9 cellular contexts compared by ENCODE assay signal in the genomic region with DNA sequence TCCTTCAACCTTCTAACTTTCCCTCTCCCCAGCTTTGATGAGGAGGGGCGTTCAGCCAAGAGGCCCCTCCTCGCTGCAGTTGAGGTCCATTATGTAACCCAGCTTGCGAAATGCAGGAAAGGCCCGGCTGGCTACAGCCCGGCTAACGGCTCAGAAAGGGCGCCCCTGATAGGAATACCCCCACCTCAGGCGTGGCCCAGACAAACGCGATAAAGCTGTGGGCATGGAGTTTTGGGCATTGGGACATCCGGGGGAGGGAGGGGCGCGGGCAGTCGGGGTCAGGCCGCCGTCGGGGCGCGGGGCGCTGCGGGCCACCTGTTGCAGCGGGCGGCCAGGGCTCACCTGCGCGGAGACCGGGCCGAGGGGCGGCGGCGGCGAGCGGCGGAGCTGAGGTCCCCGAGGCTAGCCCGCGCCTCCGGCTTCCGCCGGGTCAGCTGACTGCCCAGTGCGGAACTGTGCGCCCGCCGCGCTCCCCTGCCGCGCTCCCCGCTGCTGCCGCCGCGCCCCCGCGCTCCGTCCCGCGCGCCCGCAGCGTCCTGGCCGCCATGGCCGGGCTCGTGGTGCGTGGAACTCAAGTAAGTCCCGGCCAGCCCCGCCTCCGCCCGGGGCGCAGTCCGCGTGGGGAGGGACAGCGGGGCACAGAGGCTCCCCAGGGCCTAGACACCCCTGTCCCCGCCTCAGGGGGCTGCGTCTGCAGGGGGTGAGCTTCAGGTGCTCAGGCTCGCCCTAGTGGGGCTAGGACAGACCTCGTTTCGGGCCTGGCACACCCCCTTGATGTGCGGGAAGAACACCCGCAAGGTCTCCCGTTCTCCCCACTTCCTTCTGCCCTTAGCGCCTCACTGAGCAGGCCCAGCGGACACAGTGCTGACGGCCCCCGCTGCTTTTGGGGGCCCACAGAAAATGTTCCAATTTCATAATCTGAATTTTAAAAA. TPM values are rescaled to one million over a fixed set of nuclear protein-coding genes. Genes with fewer than 3 reads are reported as not detected.
DNase-seq lines count a peak whose midpoint lies in the region; ATAC-seq and TF ChIP-seq lines count a peak whose summit lies in the region.
"Had no signal": no experiment of that assay in that cellular context is flagged by ENCODE, and none has a peak within 500 bp of the region (broad histone marks: within the 10 kb centered on the region; RNA-seq: fewer than 3 reads in every experiment).

A gene (plus strand): TSS at position 445 of the 932 bp plus-strand sequence.

- TF ChIP-seq CTCF in GM10248 (IDR thresholded peaks at IDR 0.05; ENCODE audit: control extremely low read depth, extremely low read depth, low read depth, missing control alignments) (no peak), tibial artery (IDR thresholded peaks at IDR 0.05) (no peak), A673 (conservative IDR thresholded peaks at IDR 0.05; ENCODE audit: low read depth, low read length) (no peak)

- H3K27me3 ChIP-seq in MG63 (no peaks in the 10 kb centered on the region), tibial artery (no peaks in the 10 kb centered on the region), A673 (replicated peaks; ENCODE audit: insufficient read depth, low read depth, low read length, poor library complexity) (peaks cover 78% of the 10 kb centered on the region)

- H3K36me3 ChIP-seq in MG63 (no peaks in the 10 kb centered on the region), tibial artery (no peaks in the 10 kb centered on the region), A673 (ENCODE audit: insufficient read depth, low read length, poor library complexity, severe bottlenecking) (no peaks in the 10 kb centered on the region)

- intact Hi-C loops in tibial artery (cut with DNase I; ENCODE audit: low total_unique reads) (no loop called here), A673 (cut with micrococcal nuclease; ENCODE audit: unreplicated experiment) (no loop called here)

- ATAC-seq in HG02623 (IDR thresholded peaks at IDR 0.05; ENCODE audit: unreplicated experiment): no peak

- POLR2A ChIA-PET in GM10248 (lab: Yijun Ruan, JAX) (no interaction called here), A673 (lab: Charles Lee; ENCODE audit: low non-redundant PET) (interaction anchor here (0.5 kb wide), 1 partner anchor 200 kb away, joined by 3 read pairs; no protein-coding TSS in a partner anchor)

- H3K9me3 ChIP-seq in MG63 (no peaks in the 10 kb centered on the region), tibial artery (no peaks in the 10 kb centered on the region), A673 (ENCODE audit: low read depth, low read length, poor library complexity, severe bottlenecking) (no peaks in the 10 kb centered on the region)

- H3K27ac ChIP-seq in tibial artery: peak within 1 kb of the TSS; percentile 58 to 64
- no peak within 1 kb of the TSS for H3K27ac ChIP-seq in A673 (ENCODE audit: low read depth, low read length, poor library complexity, severe bottlenecking)

- DNase-seq in GM10248 (ENCODE audit: extremely low spot score): peak; percentile 34
- peak; percentile 45 for DNase-seq in MG63
- peak in 1 of 2 donors; percentile 32 for DNase-seq in dermis microvascular lymphatic vessel endothelial cell (ENCODE audit: low read depth in 2 of 2)
- peak; percentile 38 for DNase-seq in medulla oblongata (ENCODE audit: extremely low spot score)
- DNase-seq in tibial artery: peak; percentile 54 to 74
- no peak for DNase-seq in A673 (ENCODE audit: low spot score)
- DNase-seq in activated naive CD4-positive, alpha-beta T cell (lab: John Stamatoyannopoulos, UW): no peak

- CTCF ChIA-PET in GM10248 (lab: Yijun Ruan, JAX) (interaction anchor here (1.2 to 1.3 kb wide), 2 partner anchors 11 to 15 kb away, joined by 3 to 5 read pairs; no protein-coding TSS in a partner anchor), A673 (lab: Charles Lee) (no interaction called here)

- peaks cover 0 to 19% (median 10%) of the 10 kb centered on the region in 4 donors for H3K4me1 ChIP-seq in tibial artery
- H3K4me1 ChIP-seq in A673 (ENCODE audit: insufficient read depth, low read length, poor library complexity, severe bottlenecking): no peaks in the 10 kb centered on the region

- no TSS peak for BruUV-seq in A673 (replicated peaks; lab: Mats Ljungman, UMichigan)

- peak within 1 kb of the TSS; percentile 52 for H3K4me3 ChIP-seq in MG63
- peak within 1 kb of the TSS; percentile 58 to 67 for H3K4me3 ChIP-seq in tibial artery
- no peak within 1 kb of the TSS for H3K4me3 ChIP-seq in A673 (ENCODE audit: low read depth, low read length, poor library complexity, severe bottlenecking)

RNA-seq across cellular contexts. Expression of the gene that starts here (rescaled TPM):
- total RNA-seq in MG63 (2014; rRNA removed; shearing (Covaris generic); ENCODE audit: low replicate concordance): 1.3 TPM in 1 of 2 replicates, not detected in the other
- total RNA-seq in dermis microvascular lymphatic vessel endothelial cell (10.4 and 35.9 TPM in 2 replicates), A673 (2021) (not detected in 2 replicates)
- total RNA-seq: HT1080 had no signal

Comparison
In these comparisons a context has a peak if more than half of its experiments do, and no peak if none do; other contexts are left out.
1. DNase-seq: peak in GM10248 (single experiment), MG63 (single experiment), medulla oblongata (single experiment) and tibial artery (2 of 2); none in A673 (single experiment) and activated naive CD4-positive, alpha-beta T cell (0 of 4).